Comparison of ENCODE assay signal across 17 cellular contexts in the genomic region with DNA sequence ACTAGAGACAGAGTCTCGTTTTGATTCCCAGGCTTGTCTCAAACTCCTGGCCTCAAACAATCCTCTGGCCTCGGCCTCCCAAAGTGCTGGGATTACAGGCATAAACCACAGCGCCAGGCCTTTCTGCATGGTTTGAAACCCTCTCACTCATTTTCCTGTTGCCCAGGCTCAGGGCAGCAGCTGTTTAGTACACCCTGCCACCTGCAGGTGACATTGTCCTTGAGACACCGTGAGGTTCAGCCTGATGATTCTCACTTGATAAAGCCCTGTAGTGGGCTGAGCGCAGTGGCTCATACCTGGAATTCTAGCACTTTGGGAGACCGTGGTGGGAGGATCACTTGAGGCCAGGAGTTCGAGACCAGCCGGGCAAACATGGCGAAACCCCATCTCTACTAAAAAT. TPM values are rescaled to one million over a fixed set of nuclear protein-coding genes. Genes with fewer than 3 reads are reported as not detected.
A peak's percentile ranks its signal among the peaks of the same experiment; 100 is the strongest.
DNase-seq lines count a peak whose midpoint lies in the region; ATAC-seq and TF ChIP-seq lines count a peak whose summit lies in the region.
"Had no signal": no experiment of that assay in that cellular context is flagged by ENCODE, and none has a peak within 500 bp of the region (broad histone marks: within the 10 kb centered on the region; RNA-seq: fewer than 3 reads in every experiment).

No MANE protein-coding gene starts in this region.

- no peak overlapping the region for H3K4me3 ChIP-seq in parathyroid adenoma (ENCODE audit: low read depth, low read length)
- H3K4me3 ChIP-seq: left lung, upper lobe of left lung had no signal

- no peaks in the 10 kb centered on the region for H3K9me3 ChIP-seq in parathyroid adenoma (ENCODE audit: control insufficient read depth, low read length)
- H3K9me3 ChIP-seq: left lung, upper lobe of left lung had no signal

- no peak for ATAC-seq in GM19463 (IDR thresholded peaks at IDR 0.05; ENCODE audit: unreplicated experiment)
- ATAC-seq: left lung had no signal

- H3K27me3 ChIP-seq in parathyroid adenoma (ENCODE audit: control insufficient read depth, insufficient read depth, low read length) = no peaks in the 10 kb centered on the region
- H3K27me3 ChIP-seq: left lung, upper lobe of left lung had no signal

- H3K4me1 ChIP-seq in parathyroid adenoma = no peaks in the 10 kb centered on the region
- H3K4me1 ChIP-seq: left lung, upper lobe of left lung had no signal

- DNase-seq in SHP77 (lab: John Stamatoyannopoulos, UW) (peak; percentile 39 to 60), SHP77 treated with DMSO at 0.1 percent for 48 hours (lab: John Stamatoyannopoulos, UW) (no peak), HT-29 (ENCODE audit: low spot score) (peak; percentile 22), SK-N-DZ (ENCODE audit: low spot score) (peak; percentile 38), NCI-H1092 (lab: John Stamatoyannopoulos, UW) (no peak), SW480 (ENCODE audit: low spot score) (no peak)
- DNase-seq: activated CD4-positive, alpha-beta T cell treated with anti-CD3 and anti-CD28 coated beads, Interleukin-2, amount 50 U/mL, for 1 hour; central memory CD4-positive, alpha-beta T cell; Kasumi-1; left lung; NCI-H1436; NCI-H526 treated with DMSO at 0.1 percent for 48 hours; small intestine; stimulated activated naive CD4-positive, alpha-beta T cell; upper lobe of left lung had no signal

- no peak overlapping the region for H3K9ac ChIP-seq in parathyroid adenoma

- no peak overlapping the region for H3K27ac ChIP-seq in parathyroid adenoma
- H3K27ac ChIP-seq: left lung, upper lobe of left lung had no signal

- no peak overlapping the region for H3K4me2 ChIP-seq in parathyroid adenoma (ENCODE audit: low read length)

- no peaks in the 10 kb centered on the region for H3K79me2 ChIP-seq in parathyroid adenoma

- no peaks in the 10 kb centered on the region for H3K36me3 ChIP-seq in parathyroid adenoma (ENCODE audit: control insufficient read depth, insufficient read depth, low read length)
- H3K36me3 ChIP-seq: left lung, upper lobe of left lung had no signal

- TF ChIP-seq CTCF in parathyroid adenoma (IDR thresholded peaks at IDR 0.05) = peak; percentile 27

- peak overlapping the region; percentile 44 for H2AFZ ChIP-seq in parathyroid adenoma

RNA-seq across cellular contexts. Expression of gene IL12RB1, which starts 12.5 kb away (rescaled TPM):
- not detected in 2 replicates for total RNA-seq in HT-29 (2014; rRNA removed; shearing (Covaris generic))
- not detected in 2 replicates for polyA plus RNA-seq in SK-N-DZ (2014; cell fraction: cytosol; rRNA removed)
- polyA plus RNA-seq in SK-N-DZ (2014; cell fraction: nucleus; rRNA removed) = not detected in 2 replicates

RNA-seq across cellular contexts. Expression of gene MAST3, which starts 23.4 kb away (rescaled TPM):
- 8.6 and 13.8 TPM in 2 replicates for total RNA-seq in HT-29 (2014; rRNA removed; shearing (Covaris generic))
- polyA plus RNA-seq in SK-N-DZ (2014; cell fraction: cytosol; rRNA removed) = 2.0 and 2.6 TPM in 2 replicates
- 2.5 and 3.4 TPM in 2 replicates for polyA plus RNA-seq in SK-N-DZ (2014; cell fraction: nucleus; rRNA removed)

Comparison
In these comparisons a context has a peak if more than half of its experiments do, and no peak if none do; other contexts are left out.
1. DNase-seq: peak in SHP77 (2 of 2), HT-29 (single experiment) and SK-N-DZ (single experiment); none in SHP77 treated with DMSO at 0.1 percent for 48 hours (single experiment), NCI-H1092 (single experiment) and SW480 (single experiment).